8 cellular contexts compared by ENCODE assay signal in the genomic region with DNA sequence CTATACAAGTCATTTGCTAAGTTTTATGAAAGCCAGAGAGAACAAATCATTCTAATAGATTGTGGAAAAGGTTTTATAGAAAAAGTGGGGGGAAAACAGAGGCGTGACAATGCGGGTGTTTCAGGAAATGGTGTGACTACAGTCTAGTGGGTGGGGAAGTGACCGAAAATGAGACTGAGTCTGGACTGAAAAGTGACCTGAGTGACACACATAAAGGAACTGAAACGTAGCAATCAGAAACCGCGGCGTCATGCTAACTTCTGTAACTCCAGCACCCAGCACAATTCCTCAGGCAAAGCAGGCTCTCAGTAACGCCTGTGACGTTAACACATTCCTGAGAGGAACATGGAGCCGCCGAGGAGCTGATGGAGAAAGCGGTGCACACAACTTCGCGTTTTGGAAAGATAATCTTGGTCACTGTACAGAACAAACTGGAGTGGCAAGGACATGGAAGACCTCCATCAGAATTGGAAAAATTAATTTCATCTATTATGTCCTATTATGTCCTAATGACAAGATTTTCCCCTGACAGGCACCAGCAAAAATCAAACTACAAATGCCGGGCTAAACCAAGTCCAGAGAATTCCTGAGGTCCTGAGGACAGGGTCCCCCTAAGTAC. TPM values are rescaled to one million over a fixed set of nuclear protein-coding genes. Genes with fewer than 3 reads are reported as not detected.
A peak's percentile ranks its signal among the peaks of the same experiment; 100 is the strongest.
DNase-seq lines count a peak whose midpoint lies in the region; ATAC-seq and TF ChIP-seq lines count a peak whose summit lies in the region.

No MANE protein-coding gene starts in this region.

- TF ChIP-seq POLR2A in testis (IDR thresholded peaks at IDR 0.05): no peak

- H3K27me3 ChIP-seq in testis: no peaks in the 10 kb centered on the region

- H3K9me3 ChIP-seq in testis: no peaks in the 10 kb centered on the region

- H3K27ac ChIP-seq in testis: peak overlapping the region; percentile 2 to 74

- H3K4me1 ChIP-seq in testis: no peaks in the 10 kb centered on the region

- peak; percentile 5 for DNase-seq in RPMI7951 (ENCODE audit: low read depth)
- peak; percentile 52 for DNase-seq in Right ventricle myocardium superior
- peak; percentile 82 for DNase-seq in testis
- no peak for DNase-seq in dedifferentiated amniotic fluid mesenchymal stem cell (ENCODE audit: extremely low spot score)
- DNase-seq in D341Med (ENCODE audit: low spot score): no peak
- DNase-seq in NCI-H748 (lab: John Stamatoyannopoulos, UW; ENCODE audit: unreplicated experiment): no peak

- H3K4me3 ChIP-seq in testis: no peak overlapping the region

- WGBS in testis, 2 donors: 32% methylated on average over 15 of the region's 15 CpGs

- no peak for TF ChIP-seq CTCF in testis (IDR thresholded peaks at IDR 0.05)

- no peaks in the 10 kb centered on the region for H3K36me3 ChIP-seq in testis (ENCODE audit: low read depth, missing control alignments)

- intact Hi-C loops in Right ventricle myocardium superior (cut with DNase I): no loop called here
- intact Hi-C loops in testis (cut with DNase I; ENCODE audit: low total_unique reads): no loop called here

- peak; percentile 92 for ATAC-seq in GM18873 (IDR thresholded peaks at IDR 0.05; ENCODE audit: low FRiP score, unreplicated experiment)
- ATAC-seq in HG02798 (IDR thresholded peaks at IDR 0.05; ENCODE audit: poor library complexity, unreplicated experiment): peak; percentile 94
- peak; percentile 85 for ATAC-seq in Right ventricle myocardium superior (ENCODE audit: poor library complexity)

RNA-seq across cellular contexts. Expression of gene CD226, which starts 1.4 kb away (rescaled TPM):
- total RNA-seq in RPMI7951 (2014; rRNA removed; shearing (Covaris generic)): 0.12 and 0.49 TPM in 2 replicates
- total RNA-seq in Right ventricle myocardium superior (0.94 TPM), testis (1 to 10 TPM; 2.6 to 3.0 TPM)
- 2.9 TPM for polyA plus RNA-seq in testis (ENCODE audit: insufficient read depth, low read depth, low replicate concordance)

Comparison
In these comparisons a context has a peak if more than half of its experiments do, and no peak if none do; other contexts are left out.
1. DNase-seq: peak in RPMI7951 (single experiment), Right ventricle myocardium superior (single experiment) and testis (single experiment); none in dedifferentiated amniotic fluid mesenchymal stem cell (single experiment), D341Med (single experiment) and NCI-H748 (single experiment).
2. Peak in every context shown above with its lines, with median percentiles within 50 percentile points of each other: ATAC-seq.